In the genomic region with DNA sequence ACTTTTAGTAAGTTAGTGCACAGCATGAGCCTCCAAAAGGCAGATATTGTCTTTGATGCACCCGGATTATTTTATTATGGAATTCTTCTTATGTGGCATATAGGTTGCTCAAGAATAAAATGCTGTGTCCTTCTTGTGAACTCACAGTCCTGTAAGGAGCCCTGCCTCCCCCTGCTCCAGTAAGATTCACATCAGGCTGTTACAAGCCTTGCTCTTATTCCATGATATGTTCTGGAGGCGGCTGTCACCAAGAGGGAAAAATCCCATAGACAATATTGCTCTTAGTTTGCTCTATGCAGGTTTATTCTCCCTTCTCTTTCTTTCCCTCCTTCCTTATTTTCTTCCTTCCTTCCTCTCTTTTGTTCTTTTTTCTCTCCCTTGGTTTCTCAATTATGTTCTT, we compare ENCODE assay signal across 22 cellular contexts.
"Had no signal": no experiment of that assay in that cellular context is flagged by ENCODE, and none has a peak within 500 bp of the region (broad histone marks: within the 10 kb centered on the region; RNA-seq: fewer than 3 reads in every experiment).

No MANE protein-coding gene starts in this region.

- H3K9me3 ChIP-seq: colonic mucosa, esophagus muscularis mucosa, esophagus squamous epithelium, gastrocnemius medialis, gastroesophageal sphincter, heart left ventricle, heart right ventricle had no signal

- H3K27ac ChIP-seq: colonic mucosa, coronary artery, epithelial cell of prostate, esophagus muscularis mucosa, esophagus squamous epithelium, foreskin keratinocyte, gastrocnemius medialis, gastroesophageal sphincter, heart left ventricle, heart right ventricle had no signal

- H3K4me3 Mint-ChIP-seq: dendritic cell treated with granulocyte-macrophage colony-stimulating factor and Interleukin-4, amounts not matched to agents 40 ng/mL and 50 ng/mL, for 4 days; effector memory CD8-positive, alpha-beta T cell; endodermal cell had no signal

- H3K27me3 Mint-ChIP-seq: dendritic cell treated with granulocyte-macrophage colony-stimulating factor and Interleukin-4, amounts not matched to agents 40 ng/mL and 50 ng/mL, for 4 days; effector memory CD8-positive, alpha-beta T cell had no signal

- H3K27ac Mint-ChIP-seq: dendritic cell treated with granulocyte-macrophage colony-stimulating factor and Interleukin-4, amounts not matched to agents 40 ng/mL and 50 ng/mL, for 4 days; effector memory CD8-positive, alpha-beta T cell; endodermal cell had no signal

- H3K4me3 ChIP-seq: colonic mucosa, coronary artery, dorsolateral prefrontal cortex, esophagus muscularis mucosa, esophagus squamous epithelium, gastrocnemius medialis, gastroesophageal sphincter, heart left ventricle, heart right ventricle had no signal

- H3K9me3 Mint-ChIP-seq: dendritic cell treated with granulocyte-macrophage colony-stimulating factor and Interleukin-4, amounts not matched to agents 40 ng/mL and 50 ng/mL, for 4 days; endodermal cell had no signal

- DNase-seq: colonic mucosa; cortex of kidney; dermis blood vessel endothelial cell; dorsolateral prefrontal cortex; effector CD4-positive, alpha-beta T cell; effector CD8-positive, alpha-beta T cell; effector memory CD4-positive, alpha-beta T cell; effector memory CD8-positive, alpha-beta T cell; endodermal cell; erythroblast; esophagus squamous epithelium; foreskin fibroblast; foreskin keratinocyte; foreskin melanocyte; gastrocnemius medialis; heart left ventricle; heart right ventricle had no signal

- H3K27me3 ChIP-seq: colonic mucosa, dorsolateral prefrontal cortex, foreskin keratinocyte, gastrocnemius medialis had no signal

- H3K36me3 ChIP-seq: colonic mucosa, esophagus muscularis mucosa, esophagus squamous epithelium, gastrocnemius medialis, gastroesophageal sphincter, heart left ventricle, heart right ventricle had no signal
